Comparison of ENCODE assay signal across 25 cellular contexts in the genomic region with DNA sequence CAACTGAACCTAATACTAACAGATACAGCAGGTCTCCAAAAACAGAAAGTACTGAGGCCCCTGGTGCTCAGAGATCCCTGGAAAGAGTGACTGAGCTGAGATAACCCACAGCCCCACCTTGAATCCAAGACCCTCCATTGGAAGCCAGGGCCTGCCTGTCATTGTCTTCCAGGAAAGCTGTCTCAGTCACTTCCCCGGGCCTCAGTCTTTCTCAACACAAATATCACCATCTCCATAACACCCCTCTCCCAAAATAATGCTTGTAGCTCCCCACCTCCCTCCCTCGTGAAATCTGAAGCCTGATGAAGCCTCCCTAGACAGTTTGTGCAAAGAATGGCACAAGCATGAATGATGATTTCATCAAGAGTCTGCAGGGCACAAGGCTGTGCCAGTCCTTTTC.
"Had no signal": no experiment of that assay in that cellular context is flagged by ENCODE, and none has a peak within 500 bp of the region (broad histone marks: within the 10 kb centered on the region; RNA-seq: fewer than 3 reads in every experiment).

No MANE protein-coding gene starts in this region.

- H3K9me3 ChIP-seq: ovary, psoas muscle, right lobe of liver, sigmoid colon, stomach, thoracic aorta, thyroid gland, tibial nerve, upper lobe of left lung, vagina had no signal

- H3K9ac ChIP-seq: neural progenitor cell, parathyroid adenoma had no signal

- H3K79me2 ChIP-seq: parathyroid adenoma had no signal

- H3K27ac ChIP-seq: neural progenitor cell, ovary, parathyroid adenoma, psoas muscle, right lobe of liver, sigmoid colon, stomach, thoracic aorta, thyroid gland, tibial nerve, upper lobe of left lung, vagina had no signal

- H3K4me1 ChIP-seq: parathyroid adenoma, psoas muscle, thyroid gland had no signal

- H3K4me3 ChIP-seq: neural progenitor cell, ovary, psoas muscle, right lobe of liver, sigmoid colon, stomach, thoracic aorta, thyroid gland, tibial nerve, upper lobe of left lung, vagina had no signal

- H2AFZ ChIP-seq: neural progenitor cell, parathyroid adenoma had no signal

- DNase-seq: occipital lobe; ovary; posterior cingulate gyrus; psoas muscle; right cardiac atrium; right lobe of liver; sigmoid colon; small intestine; stimulated activated CD4-positive, alpha-beta T cell treated with anti-CD3 and anti-CD28 coated beads, Interleukin-15, amount 100 ng/mL, for 24 hours; stimulated activated CD4-positive, alpha-beta T cell treated with anti-CD3 and anti-CD28 coated beads, Interleukin-2, amount 100 ng/mL, for 24 hours; stimulated activated CD4-positive, alpha-beta T cell treated with anti-CD3 and anti-CD28 coated beads, Interleukin-2, amount 100 ng/mL, for 48 hours; stimulated activated CD4-positive, alpha-beta T cell treated with anti-CD3 and anti-CD28 coated beads, Interleukin-4, amount 100 ng/mL, for 24 hours; stimulated activated naive B cell treated with anti-CD40 and anti-IgM and Interleukin-4, amounts not matched to agents 10 μg/mL and 1 μg/mL and 100 μg/mL, for 72 hours; stimulated activated naive CD4-positive, alpha-beta T cell treated with Interleukin-2 at 50 U/mL for 16 hours; stomach; thyroid gland; trophoblast cell; upper lobe of left lung had no signal

- FAIRE-seq: small intestine, urothelium cell line had no signal

- H3K36me3 ChIP-seq: neural progenitor cell, ovary, right lobe of liver, sigmoid colon, stomach, thoracic aorta, thyroid gland, tibial nerve, upper lobe of left lung, vagina had no signal

- ATAC-seq: psoas muscle; right cardiac atrium; right lobe of liver; stimulated activated effector memory CD8-positive, alpha-beta T cell treated with anti-CD3 and anti-CD28 coated beads, Interleukin-12 subunit alpha, Interleukin-12 subunit beta, amount 100 ng/mL, for 72 hours; stimulated activated naive B cell treated with anti-CD40 and anti-IgM and Interleukin-4, amounts not matched to agents 10 μg/mL and 1 μg/mL and 100 μg/mL, for 72 hours had no signal

- H3K4me2 ChIP-seq: neural progenitor cell had no signal

- H3K27me3 ChIP-seq: neural progenitor cell, ovary, right lobe of liver, sigmoid colon, stomach, thyroid gland, tibial nerve, upper lobe of left lung, vagina had no signal
